Comparison of ENCODE assay signal across 8 cellular contexts in genomic region chr10:8050561-8051108, GRCh38. TPM values are rescaled to one million over a fixed set of nuclear protein-coding genes. Genes with fewer than 3 reads are reported as not detected.
DNase-seq lines count a peak whose midpoint lies in the region; ATAC-seq and TF ChIP-seq lines count a peak whose summit lies in the region.

No MANE protein-coding gene starts in this region.

- no peaks in the 10 kb centered on the region for H3K9me3 ChIP-seq in body of pancreas
- no peaks in the 10 kb centered on the region for H3K9me3 ChIP-seq in aorta (ENCODE audit: control insufficient read depth, low read length)

- intact Hi-C loops in body of pancreas (cut with DNase I) (no loop called here), aorta (cut with DNase I) (no loop called here)

- TF ChIP-seq POLR2A in body of pancreas (IDR thresholded peaks at IDR 0.05) = no peak

- H3K4me3 ChIP-seq in body of pancreas (no peak overlapping the region), aorta (ENCODE audit: low read length in 2 of 2) (peak overlapping the region; percentile 22 to 35)

- ATAC-seq in body of pancreas (no peak), aorta (ENCODE audit: low FRiP score) (no peak), HG03469 (IDR thresholded peaks at IDR 0.05; ENCODE audit: unreplicated experiment) (no peak)

- H3K36me3 ChIP-seq in body of pancreas (replicated peaks in 1 of 2; ENCODE audit: insufficient read depth in 1 of 2, low read depth in 2 of 2) (no peaks in the 10 kb centered on the region), aorta (ENCODE audit: control insufficient read depth in 1 of 2, insufficient read depth in 2 of 2, low read length in 1 of 2) (no peaks in the 10 kb centered on the region)

- peaks cover 65% of the 10 kb centered on the region for H3K4me1 ChIP-seq in body of pancreas
- no peaks in the 10 kb centered on the region for H3K4me1 ChIP-seq in aorta (ENCODE audit: control insufficient read depth in 1 of 2, insufficient read depth in 2 of 2, low read length in 2 of 2)

- TF ChIP-seq CTCF in body of pancreas (IDR thresholded peaks at IDR 0.05) = no peak

- DNase-seq in stimulated activated CD4-positive, alpha-beta T cell treated with anti-CD3 and anti-CD28 coated beads, Interleukin-4, amount 100 ng/mL, for 1 hour = peak; percentile 48
- DNase-seq in stimulated activated CD4-positive, alpha-beta T cell treated with anti-CD3 and anti-CD28 coated beads, Interleukin-4, amount 100 ng/mL, for 4 hours = no peak
- DNase-seq in body of pancreas = peak in 3 of 4 donors; percentile 14 to 56 (median 37)
- peak; percentile 29 to 47 for DNase-seq in lung microvascular endothelial cell (ENCODE audit: low read depth in 2 of 2)
- DNase-seq in aorta = peak in 1 of 2 donors; percentile 82
- DNase-seq in COR-L47 (lab: John Stamatoyannopoulos, UW) = no peak
- DNase-seq in NCI-H226 = no peak

- WGBS in body of pancreas, 2 donors = 0% methylated on average over 1 to 50 of the region's 59 CpGs
- 1 to 2% methylated on average over 55 to 59 of the region's 59 CpGs for WGBS in aorta, 2 donors

- H3K27me3 ChIP-seq in body of pancreas (peaks cover 0 to 92% of the 10 kb centered on the region in 2 donors), aorta (ENCODE audit: control insufficient read depth in 1 of 2, insufficient read depth in 2 of 2, low read length in 1 of 2) (no peaks in the 10 kb centered on the region)

- H3K27ac ChIP-seq in body of pancreas (no peak overlapping the region), aorta (ENCODE audit: low read depth in 1 of 2, low read length in 2 of 2) (no peak overlapping the region)

RNA-seq across cellular contexts. Expression of gene GATA3, which starts 3.9 kb away (rescaled TPM):
- total RNA-seq in body of pancreas (under 1 TPM; 0.26 to 0.66 TPM), lung microvascular endothelial cell (under 0.01 TPM in 2 replicates), aorta (1 to 10 TPM in 1 of 2 donors, under 1 TPM in 1; 0.78 to 2.0 TPM)
- 1 to 10 TPM in 1 of 2 donors, not detected in 1; 1.4 TPM for polyA plus RNA-seq in aorta

Comparison
In these comparisons a context has a peak if more than half of its experiments do, and no peak if none do; other contexts are left out.
1. DNase-seq: peak in stimulated activated CD4-positive, alpha-beta T cell treated with anti-CD3 and anti-CD28 coated beads, Interleukin-4, amount 100 ng/mL, for 1 hour (single experiment), body of pancreas (3 of 4) and lung microvascular endothelial cell (2 of 2); none in stimulated activated CD4-positive, alpha-beta T cell treated with anti-CD3 and anti-CD28 coated beads, Interleukin-4, amount 100 ng/mL, for 4 hours (0 of 2), COR-L47 (single experiment) and NCI-H226 (single experiment).
2. H3K4me3 ChIP-seq: peak in aorta (2 of 2); none in body of pancreas (0 of 2).